ENCODE assay signal across 11 cellular contexts in the genomic region with DNA sequence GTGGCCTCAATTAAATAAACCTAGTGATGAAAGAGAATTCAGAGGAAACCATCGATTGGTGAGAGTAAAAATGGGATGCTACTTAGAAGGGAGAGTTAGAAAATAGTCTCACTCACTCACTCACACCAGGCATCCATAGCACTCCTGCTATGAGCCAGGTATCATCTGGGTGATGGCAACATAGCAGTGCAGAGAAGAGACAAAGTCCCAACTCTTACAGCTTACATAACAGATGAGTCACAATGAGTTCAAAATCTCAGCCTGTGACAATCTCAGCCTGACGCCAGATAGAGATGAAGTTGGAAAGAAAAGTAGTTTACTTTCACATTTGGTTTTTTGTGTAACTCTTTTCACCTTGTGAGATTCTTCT. TPM values are rescaled to one million over a fixed set of nuclear protein-coding genes. Genes with fewer than 3 reads are reported as not detected.
DNase-seq lines count a peak whose midpoint lies in the region; ATAC-seq and TF ChIP-seq lines count a peak whose summit lies in the region.
"Had no signal": no experiment of that assay in that cellular context is flagged by ENCODE, and none has a peak within 500 bp of the region (broad histone marks: within the 10 kb centered on the region; RNA-seq: fewer than 3 reads in every experiment).

No MANE protein-coding gene starts in this region.

- TF ChIP-seq CTCF in heart left ventricle (IDR thresholded peaks at IDR 0.05) (no peak), sigmoid colon (IDR thresholded peaks at IDR 0.05) (no peak)

- no peaks in the 10 kb centered on the region for H3K27me3 ChIP-seq in heart left ventricle
- H3K27me3 ChIP-seq in sigmoid colon = no peaks in the 10 kb centered on the region

- ATAC-seq in heart left ventricle = peak; percentile 47 to 74 (median 64)

- H3K36me3 ChIP-seq in heart left ventricle = no peaks in the 10 kb centered on the region
- H3K36me3 ChIP-seq in sigmoid colon = no peaks in the 10 kb centered on the region

- DNase-seq in GM03348 (ENCODE audit: low spot score) (peak; percentile 47), RPMI7951 (ENCODE audit: low read depth) (peak; percentile 80), heart left ventricle (no peak), sigmoid colon (no peak), NCI-H526 (lab: John Stamatoyannopoulos, UW) (no peak), kidney glomerular epithelial cell (lab: John Stamatoyannopoulos, UW) (no peak), DMS79 treated with DMSO at 0.1 percent for 48 hours (lab: John Stamatoyannopoulos, UW) (no peak), NAMALWA (ENCODE audit: low spot score) (no peak)
- DNase-seq: activated CD4-positive, CD25-positive, alpha-beta regulatory T cell treated with anti-CD3 and anti-CD28 coated beads, Interleukin-2, amount 50 U/mL, for 72 hours; effector CD4-positive, alpha-beta T cell; NCI-H1694 had no signal

- 71 to 81% (median 76%) methylated on average over 2 of the region's 2 CpGs for WGBS in heart left ventricle, 4 donors
- 48 to 66% methylated on average over 2 of the region's 2 CpGs for WGBS in sigmoid colon, 2 donors

- H3K27ac ChIP-seq in heart left ventricle (peak overlapping the region in 4 of 12 donors; percentile 7 to 68 (median 32)), sigmoid colon (peak overlapping the region in 3 of 4 donors; percentile 40 to 60 (median 41))

- no peak overlapping the region for H3K4me3 ChIP-seq in heart left ventricle
- H3K4me3 ChIP-seq in sigmoid colon = no peak overlapping the region

- H3K4me1 ChIP-seq in heart left ventricle (peaks cover 0 to 20% (median 7%) of the 10 kb centered on the region in 12 donors), sigmoid colon (peaks cover 0 to 26% (median 20%) of the 10 kb centered on the region in 4 donors)

- no peak for TF ChIP-seq EP300 in sigmoid colon (IDR thresholded peaks at IDR 0.05)

- H3K9me3 ChIP-seq in heart left ventricle = no peaks in the 10 kb centered on the region
- no peaks in the 10 kb centered on the region for H3K9me3 ChIP-seq in sigmoid colon

- intact Hi-C loops in heart left ventricle (cut with DNase I) = loop anchor here in 1 of 10 donors (10.0 kb wide), 1 partner anchor 122 kb away; no protein-coding TSS in a partner anchor
- intact Hi-C loops in sigmoid colon (cut with DNase I) = no loop called here

- no peak for TF ChIP-seq POLR2A in heart left ventricle (IDR thresholded peaks at IDR 0.05)
- TF ChIP-seq POLR2A in sigmoid colon (IDR thresholded peaks at IDR 0.05) = no peak

RNA-seq across cellular contexts. Expression of a gene that starts 55.4 kb away (rescaled TPM):
- 34.4 and 39.8 TPM in 2 replicates for total RNA-seq in RPMI7951 (2014; rRNA removed; shearing (Covaris generic))
- total RNA-seq in heart left ventricle (10 to 100 TPM in 3 of 9 donors, 1 to 10 TPM in 6; 6.4 to 17.7 (median 9.6) TPM), sigmoid colon (10 to 100 TPM; 40.8 to 71.2 (median 46.9) TPM)
- polyA plus RNA-seq in heart left ventricle (10 to 100 TPM; 10.2 to 19.0 TPM), sigmoid colon (10 to 100 TPM in 1 of 3 donors, 1 to 10 TPM in 2; 7.2 to 21.4 (median 9.6) TPM)

Comparison
In these comparisons a context has a peak if more than half of its experiments do, and no peak if none do; other contexts are left out.
1. DNase-seq: peak in GM03348 (single experiment) and RPMI7951 (single experiment); none in heart left ventricle (0 of 5), sigmoid colon (single experiment), NCI-H526 (0 of 2), kidney glomerular epithelial cell (single experiment), DMS79 treated with DMSO at 0.1 percent for 48 hours (single experiment) and NAMALWA (single experiment).